In genomic region chr4:128803783-128804182, GRCh38 we compare ENCODE assay signal across 13 cellular contexts. TPM values are rescaled to one million over a fixed set of nuclear protein-coding genes. Genes with fewer than 3 reads are reported as not detected.
A peak's percentile ranks its signal among the peaks of the same experiment; 100 is the strongest.
DNase-seq lines count a peak whose midpoint lies in the region; ATAC-seq and TF ChIP-seq lines count a peak whose summit lies in the region.
"Had no signal": no experiment of that assay in that cellular context is flagged by ENCODE, and none has a peak within 500 bp of the region (broad histone marks: within the 10 kb centered on the region; RNA-seq: fewer than 3 reads in every experiment).

No MANE protein-coding gene starts in this region.

- DNase-seq in T-helper 17 cell = no peak
- DNase-seq in trophoblast cell = no peak
- DNase-seq in NCI-H2171 (lab: John Stamatoyannopoulos, UW) = no peak
- DNase-seq in suprapubic skin (ENCODE audit: low spot score in 2 of 2) = no peak
- no peak for DNase-seq in RPMI8226
- DNase-seq: dorsolateral prefrontal cortex, NCI-H1417, NCI-H748 treated with DMSO at 0.1 percent for 48 hours had no signal

- TF ChIP-seq POLR2A in suprapubic skin (IDR thresholded peaks at IDR 0.05) = no peak

- TF ChIP-seq EP300 in suprapubic skin (IDR thresholded peaks at IDR 0.05) = no peak

- no peak overlapping the region for H3K4ac ChIP-seq in trophoblast cell (ENCODE audit: low read depth, low read length)

- peaks cover 6% of the 10 kb centered on the region for H3K27me3 Mint-ChIP-seq in T-helper 17 cell

- H3K9me3 ChIP-seq in T-helper 17 cell (ENCODE audit: control insufficient read depth, low read length, poor library complexity, severe bottlenecking) (no peaks in the 10 kb centered on the region), trophoblast cell (ENCODE audit: insufficient read depth, low read depth, low read length) (no peaks in the 10 kb centered on the region), suprapubic skin (no peaks in the 10 kb centered on the region)
- H3K9me3 ChIP-seq: neutrophil had no signal

- H2BK5ac ChIP-seq in trophoblast cell (ENCODE audit: low read depth, low read length, poor library complexity) = no peak overlapping the region

- H4K8ac ChIP-seq in trophoblast cell (ENCODE audit: low read depth, low read length) = no peak overlapping the region

- H3K4me1 ChIP-seq in trophoblast cell (ENCODE audit: control insufficient read depth in 1 of 2, insufficient read depth in 2 of 2, low read length in 2 of 2) (peaks cover 6 to 11% of the 10 kb centered on the region in 2 experiments), suprapubic skin (no peaks in the 10 kb centered on the region)

- no peaks in the 10 kb centered on the region for H3K36me3 Mint-ChIP-seq in T-helper 17 cell (ENCODE audit: low read depth)

- no peak overlapping the region for H3K23ac ChIP-seq in trophoblast cell (ENCODE audit: low read length)

- peak overlapping the region; percentile 27 for H2BK12ac ChIP-seq in trophoblast cell (ENCODE audit: low read length)

- no peak overlapping the region for H3K4me3 ChIP-seq in trophoblast cell (ENCODE audit: low read depth, low read length)
- no peak overlapping the region for H3K4me3 ChIP-seq in suprapubic skin
- H3K4me3 ChIP-seq: dorsolateral prefrontal cortex had no signal

- H3K27ac ChIP-seq in trophoblast cell (ENCODE audit: low read depth, low read length) (no peak overlapping the region), suprapubic skin (no peak overlapping the region)
- H3K27ac ChIP-seq: dorsolateral prefrontal cortex, neutrophil had no signal

- ATAC-seq in GM18498 (IDR thresholded peaks at IDR 0.05; ENCODE audit: unreplicated experiment) (peak; percentile 55), GM21526 (IDR thresholded peaks at IDR 0.05; ENCODE audit: low FRiP score, unreplicated experiment) (peak; percentile 73), T-helper 17 cell (no peak)
- ATAC-seq: left lobe of liver, SK-N-SH treated with all-trans-retinoic acid at 6 μM for 48 hours had no signal

- peaks cover 8% of the 10 kb centered on the region for H3K79me1 ChIP-seq in trophoblast cell (ENCODE audit: low read length)

- H2AK5ac ChIP-seq in trophoblast cell (ENCODE audit: low read length) = no peak overlapping the region

- H3K18ac ChIP-seq in trophoblast cell (ENCODE audit: low read length) = no peak overlapping the region

- H3K14ac ChIP-seq in trophoblast cell (ENCODE audit: low read length) = no peak overlapping the region

- H4K12ac ChIP-seq in trophoblast cell (ENCODE audit: low read depth, low read length) = no peak overlapping the region

- peak overlapping the region; percentile 5 for H3K27ac Mint-ChIP-seq in T-helper 17 cell

- no peak for TF ChIP-seq CTCF in suprapubic skin (IDR thresholded peaks at IDR 0.05)

- H3K27me3 ChIP-seq in trophoblast cell (ENCODE audit: insufficient read depth, low read length) = no peaks in the 10 kb centered on the region
- H3K27me3 ChIP-seq in suprapubic skin = no peaks in the 10 kb centered on the region
- H3K27me3 ChIP-seq: dorsolateral prefrontal cortex, neutrophil had no signal

- peak overlapping the region; percentile 3 for H3K4me3 Mint-ChIP-seq in T-helper 17 cell

- no CpG with 5 or more reads among the region's 2 CpGs for whole genome bisulfite sequencing in trophoblast cell (ENCODE audit: extremely low coverage, insufficient coverage, insufficient read length)
- WGBS in suprapubic skin = 80% methylated on average over 2 of the region's 2 CpGs

- no peak overlapping the region for H3K4me2 ChIP-seq in trophoblast cell (ENCODE audit: low read length)

- H3K36me3 ChIP-seq in trophoblast cell (ENCODE audit: control insufficient read depth in 1 of 2, insufficient read depth in 2 of 2, low read length in 2 of 2) = no peaks in the 10 kb centered on the region
- no peaks in the 10 kb centered on the region for H3K36me3 ChIP-seq in suprapubic skin
- H3K36me3 ChIP-seq: neutrophil had no signal

- no peaks in the 10 kb centered on the region for H3K79me2 ChIP-seq in trophoblast cell (ENCODE audit: control insufficient read depth, insufficient read depth, low read length, poor library complexity)

- no peak overlapping the region for H3K9ac ChIP-seq in trophoblast cell (ENCODE audit: low read length)

- H2AFZ ChIP-seq in trophoblast cell (ENCODE audit: insufficient read depth, low read length, poor library complexity) = no peak overlapping the region

- H4K91ac ChIP-seq in trophoblast cell (ENCODE audit: low read depth, low read length) = no peak overlapping the region

- peak overlapping the region; percentile 33 for H2BK120ac ChIP-seq in trophoblast cell (ENCODE audit: insufficient read depth, low read length, poor library complexity)

- peaks cover 8% of the 10 kb centered on the region for H3K4me1 Mint-ChIP-seq in T-helper 17 cell

RNA-seq across cellular contexts. Expression of gene JADE1, which starts 5.7 kb away (rescaled TPM):
- total RNA-seq in T-helper 17 cell = 10 to 100 TPM; 38.0 to 53.1 TPM
- polyA plus RNA-seq in trophoblast cell (2013) = 17.0 TPM in 2 replicates
- 10 to 100 TPM; 14.0 to 38.5 (median 26.0) TPM for total RNA-seq in suprapubic skin
